Comparison of ENCODE assay signal across 1 cellular context in genomic region chr17:1573932-1574696, GRCh38.
A peak's percentile ranks its signal among the peaks of the same experiment; 100 is the strongest.
TF ChIP-seq lines count a peak whose summit lies in the region.

No MANE protein-coding gene starts in this region.

TF ChIP-seq in HepG2, 621 proteins besides CTCF, POLR2A, EP300 and RAD21 (continued from another document and continues in another):
- TF ChIP-seq ZNF552 (CRISPR knock-in tag; IDR thresholded peaks at IDR 0.05; ENCODE audit: borderline replicate concordance) (no peak), SPEN (CRISPR knock-in tag; IDR thresholded peaks at IDR 0.05; ENCODE audit: low read depth) (peak; percentile 29; the same call in 1 of the 2 replicates), ISL2 (CRISPR knock-in tag; IDR thresholded peaks at IDR 0.05) (no peak), GLMP (CRISPR knock-in tag; IDR thresholded peaks at IDR 0.05; ENCODE audit: borderline replicate concordance) (no peak), TBX2 (CRISPR knock-in tag; IDR thresholded peaks at IDR 0.05; ENCODE audit: borderline replicate concordance) (peak; percentile 49; the same call in 1 of the 2 replicates), ZNF772 (CRISPR knock-in tag; IDR thresholded peaks at IDR 0.05) (0 out of 2 replicates have a peak, but pooled peaks have one; percentile 40), NCOA2 (CRISPR knock-in tag; IDR thresholded peaks at IDR 0.05) (0 out of 2 replicates have a peak, but pooled peaks have one; percentile 30), HMGXB3 (CRISPR knock-in tag; IDR thresholded peaks at IDR 0.05; ENCODE audit: borderline replicate concordance) (no peak), JUNB (CRISPR knock-in tag; IDR thresholded peaks at IDR 0.05; ENCODE audit: borderline replicate concordance) (no peak), MYNN (CRISPR knock-in tag; IDR thresholded peaks at IDR 0.05; ENCODE audit: low read depth) (no peak), PHB2 (IDR thresholded peaks at IDR 0.05; ENCODE audit: partially characterized antibody) (no peak), SNAI1 (CRISPR knock-in tag; IDR thresholded peaks at IDR 0.05; ENCODE audit: borderline replicate concordance) (no peak), PPARG (CRISPR knock-in tag; conservative IDR thresholded peaks at IDR 0.05) (no peak), XBP1 (CRISPR knock-in tag; IDR thresholded peaks at IDR 0.05) (no peak), ZNF644 (CRISPR knock-in tag; IDR thresholded peaks at IDR 0.05; ENCODE audit: low read depth) (no peak), ZNF512B (CRISPR knock-in tag; IDR thresholded peaks at IDR 0.05; ENCODE audit: borderline replicate concordance) (no peak), GZF1 (CRISPR knock-in tag; IDR thresholded peaks at IDR 0.05) (no peak), ZNF883 (CRISPR knock-in tag; IDR thresholded peaks at IDR 0.05; ENCODE audit: not compliant biosample characterization) (no peak), CSRNP1 (CRISPR knock-in tag; IDR thresholded peaks at IDR 0.05) (0 out of 2 replicates have a peak, but pooled peaks have one; percentile 60), ZNF484 (CRISPR knock-in tag; IDR thresholded peaks at IDR 0.05; ENCODE audit: borderline replicate concordance, low read depth) (no peak), ZNF567 (CRISPR knock-in tag; IDR thresholded peaks at IDR 0.05; ENCODE audit: borderline replicate concordance) (no peak), HNF4G (IDR thresholded peaks at IDR 0.05; ENCODE audit: borderline replicate concordance, low read depth, low read length) (no peak), HNF4G (CRISPR knock-in tag; IDR thresholded peaks at IDR 0.05; ENCODE audit: borderline replicate concordance, low read depth) (no peak), ZNF121 (CRISPR knock-in tag; IDR thresholded peaks at IDR 0.05) (peak; percentile 43; the same call in 1 of the 2 replicates), ZNF20 (CRISPR knock-in tag; IDR thresholded peaks at IDR 0.05) (no peak), HNF1A (IDR thresholded peaks at IDR 0.05; ENCODE audit: low read depth) (no peak), HNF1A (CRISPR knock-in tag; IDR thresholded peaks at IDR 0.05; ENCODE audit: borderline replicate concordance) (no peak), RORA (CRISPR knock-in tag; IDR thresholded peaks at IDR 0.05) (no peak), STAG1 (CRISPR knock-in tag; IDR thresholded peaks at IDR 0.05) (peak; percentile 96), EHMT2 (IDR thresholded peaks at IDR 0.05; ENCODE audit: borderline replicate concordance, low read depth, low read length) (no peak), HDAC2 (CRISPR knock-in tag; IDR thresholded peaks at IDR 0.05) (0 out of 2 replicates have a peak, but pooled peaks have one; percentile 32), BRCA1 (CRISPR knock-in tag; IDR thresholded peaks at IDR 0.05) (no peak), NAIF1 (CRISPR knock-in tag; IDR thresholded peaks at IDR 0.05; ENCODE audit: borderline replicate concordance) (no peak), NFIB (CRISPR knock-in tag; IDR thresholded peaks at IDR 0.05; ENCODE audit: borderline replicate concordance) (peak; percentile 90; the same call in 1 of the 2 replicates), ZNF747 (CRISPR knock-in tag; IDR thresholded peaks at IDR 0.05; ENCODE audit: borderline replicate concordance) (no peak), ATF5 (CRISPR knock-in tag; IDR thresholded peaks at IDR 0.05; ENCODE audit: low read depth) (no peak), AKAP8 (CRISPR knock-in tag; IDR thresholded peaks at IDR 0.05) (peak; percentile 18; the same call in 1 of the 2 replicates), HOXA9 (CRISPR knock-in tag; IDR thresholded peaks at IDR 0.05; ENCODE audit: borderline replicate concordance) (no peak), ARNTL (CRISPR knock-in tag; IDR thresholded peaks at IDR 0.05) (no peak), ZNF543 (CRISPR knock-in tag; IDR thresholded peaks at IDR 0.05) (no peak; the same call in 1 of the 2 replicates), ZNF850 (CRISPR knock-in tag; conservative IDR thresholded peaks at IDR 0.05) (no peak)
- TF ChIP-seq, protein P1, sequence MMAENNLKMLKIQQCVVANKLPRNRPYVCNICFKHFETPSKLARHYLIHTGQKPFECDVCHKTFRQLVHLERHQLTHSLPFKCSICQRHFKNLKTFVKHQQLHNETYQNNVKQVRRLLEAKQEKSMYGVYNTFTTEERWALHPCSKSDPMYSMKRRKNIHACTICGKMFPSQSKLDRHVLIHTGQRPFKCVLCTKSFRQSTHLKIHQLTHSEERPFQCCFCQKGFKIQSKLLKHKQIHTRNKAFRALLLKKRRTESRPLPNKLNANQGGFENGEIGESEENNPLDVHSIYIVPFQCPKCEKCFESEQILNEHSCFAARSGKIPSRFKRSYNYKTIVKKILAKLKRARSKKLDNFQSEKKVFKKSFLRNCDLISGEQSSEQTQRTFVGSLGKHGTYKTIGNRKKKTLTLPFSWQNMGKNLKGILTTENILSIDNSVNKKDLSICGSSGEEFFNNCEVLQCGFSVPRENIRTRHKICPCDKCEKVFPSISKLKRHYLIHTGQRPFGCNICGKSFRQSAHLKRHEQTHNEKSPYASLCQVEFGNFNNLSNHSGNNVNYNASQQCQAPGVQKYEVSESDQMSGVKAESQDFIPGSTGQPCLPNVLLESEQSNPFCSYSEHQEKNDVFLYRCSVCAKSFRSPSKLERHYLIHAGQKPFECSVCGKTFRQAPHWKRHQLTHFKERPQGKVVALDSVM (CRISPR knock-in tag; IDR thresholded peaks at IDR 0.05) = no peak
- TF ChIP-seq, protein P2, sequence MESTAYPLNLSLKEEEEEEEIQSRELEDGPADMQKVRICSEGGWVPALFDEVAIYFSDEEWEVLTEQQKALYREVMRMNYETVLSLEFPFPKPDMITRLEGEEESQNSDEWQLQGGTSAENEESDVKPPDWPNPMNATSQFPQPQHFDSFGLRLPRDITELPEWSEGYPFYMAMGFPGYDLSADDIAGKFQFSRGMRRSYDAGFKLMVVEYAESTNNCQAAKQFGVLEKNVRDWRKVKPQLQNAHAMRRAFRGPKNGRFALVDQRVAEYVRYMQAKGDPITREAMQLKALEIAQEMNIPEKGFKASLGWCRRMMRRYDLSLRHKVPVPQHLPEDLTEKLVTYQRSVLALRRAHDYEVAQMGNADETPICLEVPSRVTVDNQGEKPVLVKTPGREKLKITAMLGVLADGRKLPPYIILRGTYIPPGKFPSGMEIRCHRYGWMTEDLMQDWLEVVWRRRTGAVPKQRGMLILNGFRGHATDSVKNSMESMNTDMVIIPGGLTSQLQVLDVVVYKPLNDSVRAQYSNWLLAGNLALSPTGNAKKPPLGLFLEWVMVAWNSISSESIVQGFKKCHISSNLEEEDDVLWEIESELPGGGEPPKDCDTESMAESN (CRISPR knock-in tag; conservative IDR thresholded peaks at IDR 0.05) = 0 out of 2 replicates have a peak, but pooled peaks have one; percentile 71
- TF ChIP-seq, protein P3, sequence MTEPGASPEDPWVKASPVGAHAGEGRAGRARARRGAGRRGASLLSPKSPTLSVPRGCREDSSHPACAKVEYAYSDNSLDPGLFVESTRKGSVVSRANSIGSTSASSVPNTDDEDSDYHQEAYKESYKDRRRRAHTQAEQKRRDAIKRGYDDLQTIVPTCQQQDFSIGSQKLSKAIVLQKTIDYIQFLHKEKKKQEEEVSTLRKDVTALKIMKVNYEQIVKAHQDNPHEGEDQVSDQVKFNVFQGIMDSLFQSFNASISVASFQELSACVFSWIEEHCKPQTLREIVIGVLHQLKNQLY (CRISPR knock-in tag; IDR thresholded peaks at IDR 0.05) = no peak
